In genomic region chrX:9671998-9672397, GRCh38 we compare ENCODE assay signal across 3 cellular contexts.
TF ChIP-seq lines count a peak whose summit lies in the region.

No MANE protein-coding gene starts in this region.

TF ChIP-seq in A549, 52 proteins besides CTCF, POLR2A, EP300 and RAD21 (continued from another document):
- TF ChIP-seq FOSL2 (IDR thresholded peaks at IDR 0.05): no peak
- no peak for TF ChIP-seq FOSL2 (CRISPR knock-in tag; IDR thresholded peaks at IDR 0.05)
- no peak for TF ChIP-seq EHMT2 (IDR thresholded peaks at IDR 0.05; ENCODE audit: low read depth)
- no peak for TF ChIP-seq ELK1 (IDR thresholded peaks at IDR 0.05; ENCODE audit: low read depth, low read length)
- TF ChIP-seq RFX5 (IDR thresholded peaks at IDR 0.05): no peak

TF ChIP-seq in GM12878, 131 proteins besides CTCF, POLR2A, EP300 and RAD21 (continued from another document and continues in another):
- TF ChIP-seq E4F1 (IDR thresholded peaks at IDR 0.05; ENCODE audit: borderline replicate concordance, partially characterized antibody) (no peak), SKIL (IDR thresholded peaks at IDR 0.05; ENCODE audit: low read depth, poor library complexity, severe bottlenecking) (peak; percentile 26), BHLHE40 (IDR thresholded peaks at IDR 0.05; ENCODE audit: borderline replicate concordance in 1 of 2, low read depth in 2 of 2, low read length in 1 of 2) (no peak), PAX5 (IDR thresholded peaks at IDR 0.05; ENCODE audit: borderline replicate concordance, low read depth, low read length) (0 out of 2 replicates have a peak, but pooled peaks have one; percentile 20), PKNOX1 (IDR thresholded peaks at IDR 0.05) (0 out of 2 replicates have a peak, but pooled peaks have one; percentile 28), IKZF2 (IDR thresholded peaks at IDR 0.05) (peak; percentile 16 to 21; a peak in 2 of 4 replicates), CREM (IDR thresholded peaks at IDR 0.05; ENCODE audit: low read depth) (0 out of 2 replicates have a peak, but pooled peaks have one; percentile 12), MTA2 (IDR thresholded peaks at IDR 0.05; ENCODE audit: low read depth) (peak; percentile 70), RCOR1 (conservative IDR thresholded peaks at IDR 0.05; ENCODE audit: low read depth, low read length) (no peak), HSF1 (IDR thresholded peaks at IDR 0.05; ENCODE audit: low read depth, low read length) (no peak), IKZF1 (conservative IDR thresholded peaks at IDR 0.05) (0 out of 2 replicates have a peak, but pooled peaks have one; percentile 17), ZNF687 (IDR thresholded peaks at IDR 0.05) (no peak), NR2F1 (conservative IDR thresholded peaks at IDR 0.05) (no peak), CHD4 (IDR thresholded peaks at IDR 0.05) (no peak)

TF ChIP-seq in SK-N-SH treated with all-trans-retinoic acid at 6 μM for 48 hours, 23 proteins besides CTCF, POLR2A, EP300 and RAD21 (continued from another document):
- no peak for TF ChIP-seq POU6F1 (CRISPR knock-in tag; IDR thresholded peaks at IDR 0.05; ENCODE audit: borderline replicate concordance, low read depth)
- no peak for TF ChIP-seq BACH2 (CRISPR knock-in tag; IDR thresholded peaks at IDR 0.05; ENCODE audit: borderline replicate concordance)
- no peak for TF ChIP-seq GLIS3 (CRISPR knock-in tag; IDR thresholded peaks at IDR 0.05)
- no peak for TF ChIP-seq TCF4 (CRISPR knock-in tag; IDR thresholded peaks at IDR 0.05; ENCODE audit: borderline replicate concordance)
- no peak for TF ChIP-seq ZFP3 (CRISPR knock-in tag; IDR thresholded peaks at IDR 0.05)
- TF ChIP-seq TOX (CRISPR knock-in tag; IDR thresholded peaks at IDR 0.05; ENCODE audit: borderline replicate concordance): no peak
- TF ChIP-seq CSDC2 (CRISPR knock-in tag; IDR thresholded peaks at IDR 0.05): no peak
- no peak for TF ChIP-seq PATZ1 (CRISPR knock-in tag; IDR thresholded peaks at IDR 0.05; ENCODE audit: borderline replicate concordance)
- no peak for TF ChIP-seq ESRRG (CRISPR knock-in tag; IDR thresholded peaks at IDR 0.05)
TF ChIP-seq in SK-N-SH treated with all-trans-retinoic acid at 6 μM for 48 hours: peak in this region for 0.
